10 cellular contexts compared by ENCODE assay signal in the genomic region with DNA sequence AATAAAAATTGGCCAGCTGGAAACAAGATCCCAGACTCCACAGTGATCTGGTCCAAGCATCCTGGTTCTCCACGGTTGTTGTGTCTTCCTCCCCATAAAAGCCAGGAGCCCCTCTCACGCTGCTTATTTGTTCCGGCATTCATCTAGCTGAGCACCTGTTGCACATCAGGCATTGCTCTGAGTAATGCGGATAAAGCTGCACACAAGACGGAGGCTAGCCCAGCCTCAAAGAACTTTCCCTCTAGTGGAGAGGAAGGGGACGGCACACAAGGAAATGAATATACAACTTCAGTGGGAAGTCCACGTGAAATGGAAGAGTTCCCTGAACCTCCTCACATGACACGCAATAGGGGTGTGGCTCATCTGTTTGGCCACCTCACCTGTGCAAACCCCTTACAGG. TPM values are rescaled to one million over a fixed set of nuclear protein-coding genes. Genes with fewer than 3 reads are reported as not detected.
DNase-seq lines count a peak whose midpoint lies in the region; ATAC-seq and TF ChIP-seq lines count a peak whose summit lies in the region.
"Had no signal": no experiment of that assay in that cellular context is flagged by ENCODE, and none has a peak within 500 bp of the region (broad histone marks: within the 10 kb centered on the region; RNA-seq: fewer than 3 reads in every experiment).

No MANE protein-coding gene starts in this region.

- no peaks in the 10 kb centered on the region for H3K4me1 ChIP-seq in left lung
- H3K4me1 ChIP-seq in naive thymus-derived CD4-positive, alpha-beta T cell (ENCODE audit: control insufficient read depth in 2 of 2, insufficient read depth in 2 of 2, low read length in 2 of 2), result no peaks in the 10 kb centered on the region
- H3K4me1 ChIP-seq in ovary (ENCODE audit: insufficient read depth), result no peaks in the 10 kb centered on the region

- TF ChIP-seq CTCF in BJ (IDR thresholded peaks at IDR 0.05; ENCODE audit: insufficient read depth, low read depth, low read length) (peak; percentile 43), HL-60 (IDR thresholded peaks at IDR 0.05; ENCODE audit: insufficient read depth, low read length) (peak; percentile 47), WERI-Rb-1 (IDR thresholded peaks at IDR 0.05; ENCODE audit: low read depth, low read length) (peak; percentile 47), left lung (IDR thresholded peaks at IDR 0.05) (peak; percentile 13 to 31), omental fat pad (IDR thresholded peaks at IDR 0.05) (no peak), ovary (IDR thresholded peaks at IDR 0.05) (no peak)

- 82 to 85% (median 83%) methylated on average over 8 of the region's 8 CpGs for WGBS in ovary, 3 donors

- no peak for TF ChIP-seq POLR2A in ovary (IDR thresholded peaks at IDR 0.05)

- H3K27me3 ChIP-seq in BJ (ENCODE audit: control insufficient read depth, insufficient read depth, low read length) (no peaks in the 10 kb centered on the region), HL-60 (ENCODE audit: insufficient read depth, poor library complexity, severe bottlenecking) (no peaks in the 10 kb centered on the region), WERI-Rb-1 (ENCODE audit: insufficient read depth, low read depth, severe bottlenecking) (peaks cover 85% of the 10 kb centered on the region), left lung (no peaks in the 10 kb centered on the region), ovary (no peaks in the 10 kb centered on the region)
- H3K27me3 ChIP-seq in naive thymus-derived CD4-positive, alpha-beta T cell (ENCODE audit: control insufficient read depth in 2 of 2, insufficient read depth in 2 of 2, low read length in 2 of 2), result no peaks in the 10 kb centered on the region

- DNase-seq in BJ (ENCODE audit: low read depth) (no peak), HL-60 (ENCODE audit: low read depth in 1 of 2, low spot score in 1 of 2) (no peak), WERI-Rb-1 (peak; percentile 15), left lung (no peak), omental fat pad (ENCODE audit: low spot score) (no peak), ovary (no peak), middle frontal gyrus (ENCODE audit: extremely low spot score, low spot score) (no peak)
- DNase-seq in naive thymus-derived CD4-positive, alpha-beta T cell, result no peak
- DNase-seq: activated CD8-positive, alpha-beta T cell treated with anti-CD3 and anti-CD28 coated beads for 36 hours; NCI-H187 treated with DMSO at 0.1 percent for 48 hours had no signal

- H3K36me3 ChIP-seq in BJ (ENCODE audit: control insufficient read depth, insufficient read depth, low read length) (no peaks in the 10 kb centered on the region), WERI-Rb-1 (no peaks in the 10 kb centered on the region), left lung (no peaks in the 10 kb centered on the region), ovary (no peaks in the 10 kb centered on the region)
- H3K36me3 ChIP-seq in naive thymus-derived CD4-positive, alpha-beta T cell (ENCODE audit: control insufficient read depth in 2 of 3, insufficient read depth in 3 of 3, low read length in 3 of 3), result no peaks in the 10 kb centered on the region

- POLR2A ChIA-PET in BJ (lab: Charles Lee), result no interaction called here
- POLR2A ChIA-PET in naive thymus-derived CD4-positive, alpha-beta T cell (lab: Charles Lee), result no interaction called here

- H3K4me3 Mint-ChIP-seq in naive thymus-derived CD4-positive, alpha-beta T cell, result no peak overlapping the region
- H3K4me3 Mint-ChIP-seq: activated CD8-positive, alpha-beta T cell treated with anti-CD3 and anti-CD28 coated beads for 36 hours had no signal

- no peaks in the 10 kb centered on the region for H3K36me3 Mint-ChIP-seq in naive thymus-derived CD4-positive, alpha-beta T cell

- peaks cover 7% of the 10 kb centered on the region for H3K9me3 ChIP-seq in WERI-Rb-1 (ENCODE audit: severe bottlenecking)
- H3K9me3 ChIP-seq in left lung, result peaks cover 0 to 2% of the 10 kb centered on the region in 2 donors
- H3K9me3 ChIP-seq in naive thymus-derived CD4-positive, alpha-beta T cell (ENCODE audit: control insufficient read depth in 2 of 3, low read length in 3 of 3), result no peaks in the 10 kb centered on the region
- H3K9me3 ChIP-seq in ovary, result no peaks in the 10 kb centered on the region

- ATAC-seq in left lung (no peak), omental fat pad (ENCODE audit: low FRiP score) (no peak)
- ATAC-seq in naive thymus-derived CD4-positive, alpha-beta T cell, result no peak
- ATAC-seq: activated CD8-positive, alpha-beta T cell treated with anti-CD3 and anti-CD28 coated beads for 36 hours had no signal

- H3K27me3 Mint-ChIP-seq in naive thymus-derived CD4-positive, alpha-beta T cell, result peaks cover 0 to 14% (median 4%) of the 10 kb centered on the region in 5 donors
- H3K27me3 Mint-ChIP-seq: activated CD8-positive, alpha-beta T cell treated with anti-CD3 and anti-CD28 coated beads for 36 hours had no signal

- CTCF ChIA-PET in BJ (lab: Yijun Ruan, JAX), result interaction anchor here (0.7 to 1.3 kb wide), 3 partner anchors 8 to 76 kb away, joined by 3 to 4 read pairs (median 3); no protein-coding TSS in a partner anchor
- CTCF ChIA-PET in naive thymus-derived CD4-positive, alpha-beta T cell (lab: Charles Lee), result no interaction called here

- peaks cover 0 to 3% (median 0%) of the 10 kb centered on the region in 11 donors for H3K9me3 Mint-ChIP-seq in naive thymus-derived CD4-positive, alpha-beta T cell
- H3K9me3 Mint-ChIP-seq: activated CD8-positive, alpha-beta T cell treated with anti-CD3 and anti-CD28 coated beads for 36 hours had no signal

- H3K4me3 ChIP-seq in BJ (ENCODE audit: low read depth, low read length) (no peak overlapping the region), HL-60 (replicated peaks; ENCODE audit: insufficient read depth, low read length) (no peak overlapping the region), WERI-Rb-1 (ENCODE audit: low read depth, low read length) (no peak overlapping the region), left lung (no peak overlapping the region), ovary (no peak overlapping the region)
- no peak overlapping the region for H3K4me3 ChIP-seq in naive thymus-derived CD4-positive, alpha-beta T cell (ENCODE audit: low read length)

- intact Hi-C loops in left lung (cut with DNase I), result no loop called here
- intact Hi-C loops in naive thymus-derived CD4-positive, alpha-beta T cell (cut with micrococcal nuclease), result no loop called here
- intact Hi-C loops in ovary (cut with DNase I), result no loop called here

- H3K4me1 Mint-ChIP-seq in naive thymus-derived CD4-positive, alpha-beta T cell, result no peaks in the 10 kb centered on the region

- H3K27ac Mint-ChIP-seq in naive thymus-derived CD4-positive, alpha-beta T cell, result no peak overlapping the region
- H3K27ac Mint-ChIP-seq: activated CD8-positive, alpha-beta T cell treated with anti-CD3 and anti-CD28 coated beads for 36 hours had no signal

- H3K27ac ChIP-seq in HL-60 (replicated peaks) (no peak overlapping the region), WERI-Rb-1 (no peak overlapping the region), left lung (no peak overlapping the region), ovary (no peak overlapping the region)
- no peak overlapping the region for H3K27ac ChIP-seq in naive thymus-derived CD4-positive, alpha-beta T cell (ENCODE audit: low read depth, low read length)

- TF ChIP-seq EP300 in ovary (IDR thresholded peaks at IDR 0.05), result no peak

RNA-seq across cellular contexts. Expression of gene NXT1, which starts 30.3 kb away (rescaled TPM):
- 19.2 and 24.2 TPM in 2 replicates for polyA plus RNA-seq in BJ (2011; rRNA removed)
- polyA minus RNA-seq in BJ (2011; rRNA and poly(A)+ RNA removed), result 7.4 and 8.7 TPM in 2 replicates
- 10 to 100 TPM; 12.0 to 19.4 TPM for total RNA-seq in left lung
- 10 to 100 TPM; 20.1 to 63.4 (median 39.7) TPM for total RNA-seq in naive thymus-derived CD4-positive, alpha-beta T cell
- polyA plus RNA-seq in naive thymus-derived CD4-positive, alpha-beta T cell, result 10 to 100 TPM; 50.3 to 71.8 TPM
- total RNA-seq in omental fat pad, result 10 to 100 TPM; 17.5 to 95.0 (median 33.3) TPM
- total RNA-seq in ovary, result 10 to 100 TPM; 19.3 to 44.6 (median 32.1) TPM
- 10 to 100 TPM; 19.2 to 20.5 TPM for polyA plus RNA-seq in ovary

RNA-seq across cellular contexts. Expression of gene GZF1, which starts 41.7 kb away (rescaled TPM):
- polyA plus RNA-seq in BJ (2011; rRNA removed) (17.9 and 22.7 TPM in 2 replicates), ovary (1 to 10 TPM; 8.5 to 9.1 TPM)
- polyA minus RNA-seq in BJ (2011; rRNA and poly(A)+ RNA removed), result 40.3 and 46.3 TPM in 2 replicates
- total RNA-seq in left lung (10 to 100 TPM; 13.4 to 18.0 TPM), omental fat pad (10 to 100 TPM; 12.7 to 29.0 (median 18.8) TPM), ovary (10 to 100 TPM in 6 of 7 donors, 1 to 10 TPM in 1; 9.8 to 31.4 (median 21.4) TPM)
- 10 to 100 TPM; 11.4 to 44.0 (median 19.6) TPM for total RNA-seq in naive thymus-derived CD4-positive, alpha-beta T cell
- 1 to 10 TPM; 1.4 to 7.8 TPM for polyA plus RNA-seq in naive thymus-derived CD4-positive, alpha-beta T cell

Comparison
In these comparisons a context has a peak if more than half of its experiments do, and no peak if none do; other contexts are left out.
1. CTCF ChIP-seq: peak in BJ (single experiment), HL-60 (single experiment), WERI-Rb-1 (single experiment) and left lung (2 of 2); none in omental fat pad (0 of 3) and ovary (0 of 3).